ENCODE assay signal across 37 cellular contexts in the genomic region with DNA sequence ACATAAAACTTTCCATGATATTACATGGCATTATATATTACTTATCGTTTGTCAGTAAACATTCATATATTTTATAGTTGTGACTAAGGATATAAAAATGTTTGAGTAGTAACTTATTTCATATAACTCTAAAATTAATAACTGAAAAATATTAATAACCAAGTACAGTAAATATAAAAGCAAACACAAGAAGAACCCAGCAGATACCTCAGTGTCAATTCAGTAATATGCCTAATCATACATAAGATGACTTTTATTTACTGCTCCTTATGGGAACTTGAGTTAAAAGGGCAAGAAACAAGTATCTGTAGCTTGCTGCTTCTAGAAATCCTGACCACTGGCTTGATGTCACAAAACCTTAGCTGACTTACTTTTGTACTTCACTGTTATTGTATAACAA. TPM values are rescaled to one million over a fixed set of nuclear protein-coding genes. Genes with fewer than 3 reads are reported as not detected.
"Had no signal": no experiment of that assay in that cellular context is flagged by ENCODE, and none has a peak within 500 bp of the region (broad histone marks: within the 10 kb centered on the region; RNA-seq: fewer than 3 reads in every experiment).

No MANE protein-coding gene starts in this region.

- H3K4me3 ChIP-seq: adrenal gland, ascending aorta, body of pancreas, breast epithelium, cardiac muscle cell had no signal

- H3K9me3 ChIP-seq: adrenal gland, ascending aorta, body of pancreas, breast epithelium had no signal

- H3K27me3 ChIP-seq: adrenal gland, ascending aorta, body of pancreas, brain microvascular endothelial cell, breast epithelium, cardiac muscle cell had no signal

- H3K36me3 ChIP-seq: adrenal gland, ascending aorta, brain microvascular endothelial cell, breast epithelium, cardiac muscle cell had no signal

- ATAC-seq: activated naive CD4-positive, alpha-beta T cell treated with anti-CD3 and anti-CD28 coated beads, Interleukin-2, amount 50 U/mL, for 72 hours; activated naive CD8-positive, alpha-beta T cell treated with anti-CD3 and anti-CD28 coated beads, Interleukin-2, amount 50 U/mL, for 24 hours; activated T-cell treated with anti-CD3 and anti-CD28 coated beads, Interleukin-2, amount 50 U/mL, for 4 hours; activated T-cell treated with anti-CD3 and anti-CD28 coated beads, Interleukin-2, amount 50 U/mL, for 72 hours; activated T-helper 17 cell treated with anti-CD3 and anti-CD28 coated beads, Interleukin-2, amount 50 U/mL, for 72 hours; body of pancreas had no signal

- DNase-seq: activated effector memory CD4-positive, alpha-beta T cell treated with anti-CD3 and anti-CD28 coated beads, Interleukin-2, amount 50 U/mL, for 16 hours; activated effector memory CD4-positive, alpha-beta T cell treated with Interleukin-2 at 50 U/mL for 16 hours; activated gamma-delta T cell; activated gamma-delta T cell treated with Interleukin-2 at 50 U/mL for 16 hours; activated naive CD4-positive, alpha-beta T cell; activated naive CD4-positive, alpha-beta T cell treated with anti-CD3 and anti-CD28 coated beads for 36 hours; activated naive CD4-positive, alpha-beta T cell treated with anti-CD3 and anti-CD28 coated beads, Interleukin-2, amount 10 ng/mL, durations not matched to agents 7 days and 5 days; activated naive CD4-positive, alpha-beta T cell treated with anti-CD3 and anti-CD28 coated beads, Interleukin-2, amount 50 U/mL, for 16 hours; activated naive CD4-positive, alpha-beta T cell treated with Interleukin-2 at 50 U/mL for 16 hours; activated naive CD8-positive, alpha-beta T cell treated with anti-CD3 and anti-CD28 coated beads for 36 hours; activated naive CD8-positive, alpha-beta T cell treated with anti-CD3 and anti-CD28 coated beads, Interleukin-2, amount 10 ng/mL, durations not matched to agents 7 days and 5 days; activated naive CD8-positive, alpha-beta T cell treated with anti-CD3 and anti-CD28 coated beads, Interleukin-2, amount 50 U/mL, for 24 hours; activated T-cell treated with anti-CD3 and anti-CD28 coated beads for 4 hours; activated T-cell treated with anti-CD3 and anti-CD28 coated beads, Interleukin-2, amount 50 U/mL, for 1 hour; activated T-cell treated with anti-CD3 and anti-CD28 coated beads, Interleukin-2, amount 50 U/mL, for 24 hours; activated T-cell treated with anti-CD3 and anti-CD28 coated beads, Interleukin-2, amount 50 U/mL, for 4 hours; activated T-cell treated with anti-CD3 and anti-CD28 coated beads, Interleukin-2, amount 50 U/mL, for 48 hours; activated T-cell treated with anti-CD3 and anti-CD28 coated beads, Interleukin-2, amount 50 U/mL, for 72 hours; adrenal gland; amniotic stem cell; amygdala; anterior cingulate cortex; aorta; body of pancreas; brain microvascular endothelial cell; caudate nucleus; central memory CD4-positive, alpha-beta T cell; cerebellar nuclear complex had no signal

- H3K27ac ChIP-seq: adrenal gland, ascending aorta, body of pancreas, brain microvascular endothelial cell, breast epithelium, cardiac muscle cell had no signal

- FAIRE-seq: astrocyte, bronchial epithelial cell had no signal

- H3K4me1 ChIP-seq: adrenal gland, ascending aorta, body of pancreas, breast epithelium had no signal

RNA-seq across cellular contexts. Expression of gene MAPK10, which starts 28.4 kb away (rescaled TPM):
- total RNA-seq: activated naive CD4-positive, alpha-beta T cell treated with anti-CD3 and anti-CD28 coated beads for 36 hours; activated naive CD4-positive, alpha-beta T cell treated with anti-CD3 and anti-CD28 coated beads, Interleukin-2, amount 50 U/mL, for 72 hours; activated naive CD8-positive, alpha-beta T cell treated with anti-CD3 and anti-CD28 coated beads, Interleukin-2, amount 10 ng/mL, durations not matched to agents 7 days and 5 days; activated T-helper 1 cell treated with anti-CD3 and anti-CD28 coated beads, Interleukin-12 subunit alpha, Interleukin-12 subunit beta, Interleukin-2, Interleukin-4 antibody, amounts not matched to agents 30 ng/mL and 10 ng/mL and 1 ng/mL, durations not matched to agents 14 hours and 24 hours and 36 hours; activated T-helper 2 cell treated with anti-CD3 and anti-CD28 coated beads, Interferon-gamma antibody, Interleukin-2, Interleukin-4, amounts not matched to agents 10 μg/mL and 5 μg/mL and 100 μg/mL, durations not matched to agents 14 hours and 24 hours and 36 hours had no signal
